Comparison of ENCODE assay signal across 1 cellular context in the genomic region with DNA sequence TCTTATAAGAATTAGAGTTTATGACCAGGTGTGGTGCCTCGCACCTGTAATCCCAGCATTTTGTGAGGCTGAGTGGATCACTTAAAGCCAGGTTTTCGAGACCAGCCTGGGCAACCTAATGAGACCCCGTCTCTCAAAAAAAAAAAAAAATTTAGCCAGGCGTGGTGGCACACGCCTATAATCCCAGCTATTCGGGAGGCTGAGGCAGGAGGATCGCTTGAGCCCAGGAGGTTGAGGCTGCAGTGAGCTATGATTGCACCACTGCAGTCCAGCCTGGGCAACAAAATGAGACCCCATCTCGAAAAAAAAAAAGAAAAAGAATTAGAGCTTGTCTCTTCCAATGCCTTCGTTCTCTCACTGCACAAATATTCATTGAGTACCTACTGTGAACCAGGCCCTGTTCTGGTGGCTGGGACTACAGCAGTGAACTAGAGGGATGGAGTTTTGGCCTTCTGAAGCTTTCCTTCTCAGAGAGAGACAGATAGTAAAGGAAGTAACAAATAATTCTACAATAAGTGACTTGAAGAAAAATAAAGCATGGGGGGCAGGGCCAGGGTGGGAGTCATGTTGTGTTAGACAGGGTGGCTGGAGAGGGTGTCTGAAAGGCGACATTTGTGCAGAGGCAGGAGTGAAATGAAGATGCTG.
TF ChIP-seq lines count a peak whose summit lies in the region.

No MANE protein-coding gene starts in this region.

TF ChIP-seq in neural cell, 6 proteins besides CTCF, POLR2A, EP300 and RAD21 (continued from another document):
- TF ChIP-seq, protein P1, sequence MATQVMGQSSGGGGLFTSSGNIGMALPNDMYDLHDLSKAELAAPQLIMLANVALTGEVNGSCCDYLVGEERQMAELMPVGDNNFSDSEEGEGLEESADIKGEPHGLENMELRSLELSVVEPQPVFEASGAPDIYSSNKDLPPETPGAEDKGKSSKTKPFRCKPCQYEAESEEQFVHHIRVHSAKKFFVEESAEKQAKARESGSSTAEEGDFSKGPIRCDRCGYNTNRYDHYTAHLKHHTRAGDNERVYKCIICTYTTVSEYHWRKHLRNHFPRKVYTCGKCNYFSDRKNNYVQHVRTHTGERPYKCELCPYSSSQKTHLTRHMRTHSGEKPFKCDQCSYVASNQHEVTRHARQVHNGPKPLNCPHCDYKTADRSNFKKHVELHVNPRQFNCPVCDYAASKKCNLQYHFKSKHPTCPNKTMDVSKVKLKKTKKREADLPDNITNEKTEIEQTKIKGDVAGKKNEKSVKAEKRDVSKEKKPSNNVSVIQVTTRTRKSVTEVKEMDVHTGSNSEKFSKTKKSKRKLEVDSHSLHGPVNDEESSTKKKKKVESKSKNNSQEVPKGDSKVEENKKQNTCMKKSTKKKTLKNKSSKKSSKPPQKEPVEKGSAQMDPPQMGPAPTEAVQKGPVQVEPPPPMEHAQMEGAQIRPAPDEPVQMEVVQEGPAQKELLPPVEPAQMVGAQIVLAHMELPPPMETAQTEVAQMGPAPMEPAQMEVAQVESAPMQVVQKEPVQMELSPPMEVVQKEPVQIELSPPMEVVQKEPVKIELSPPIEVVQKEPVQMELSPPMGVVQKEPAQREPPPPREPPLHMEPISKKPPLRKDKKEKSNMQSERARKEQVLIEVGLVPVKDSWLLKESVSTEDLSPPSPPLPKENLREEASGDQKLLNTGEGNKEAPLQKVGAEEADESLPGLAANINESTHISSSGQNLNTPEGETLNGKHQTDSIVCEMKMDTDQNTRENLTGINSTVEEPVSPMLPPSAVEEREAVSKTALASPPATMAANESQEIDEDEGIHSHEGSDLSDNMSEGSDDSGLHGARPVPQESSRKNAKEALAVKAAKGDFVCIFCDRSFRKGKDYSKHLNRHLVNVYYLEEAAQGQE (IDR thresholded peaks at IDR 0.05; ENCODE audit: borderline replicate concordance): no peak
- TF ChIP-seq SMC3 (conservative IDR thresholded peaks at IDR 0.05; ENCODE audit: poor library complexity): no peak
- TF ChIP-seq POLR2AphosphoS5 (IDR thresholded peaks at IDR 0.05): no peak
- no peak for TF ChIP-seq MXI1 (conservative IDR thresholded peaks at IDR 0.05; ENCODE audit: poor library complexity, severe bottlenecking)
- TF ChIP-seq EZH2 (IDR thresholded peaks at IDR 0.05; ENCODE audit: borderline replicate concordance, insufficient read depth, low read length, poor library complexity, severe bottlenecking): no peak
